Comparison of ENCODE assay signal across 8 cellular contexts in genomic region chr11:47161134-47161854, GRCh38. TPM values are rescaled to one million over a fixed set of nuclear protein-coding genes. Genes with fewer than 3 reads are reported as not detected.
DNase-seq lines count a peak whose midpoint lies in the region; ATAC-seq and TF ChIP-seq lines count a peak whose summit lies in the region.

No MANE protein-coding gene starts in this region.

- peak; percentile 86 for TF ChIP-seq CTCF in retinal pigment epithelial cell (conservative IDR thresholded peaks at IDR 0.05; ENCODE audit: low read depth, low read length)

- intact Hi-C loops in left cardiac atrium (cut with DNase I), result no loop called here

- peak; percentile 71 to 75 for ATAC-seq in left cardiac atrium
- ATAC-seq in HG02763 (IDR thresholded peaks at IDR 0.05; ENCODE audit: unreplicated experiment), result no peak

- no peak overlapping the region for H3K4me3 ChIP-seq in retinal pigment epithelial cell (ENCODE audit: low read length)

- peak; percentile 42 to 46 for DNase-seq in AML-193 (lab: John Stamatoyannopoulos, UW)
- peak; percentile 91 for DNase-seq in GM19240 (ENCODE audit: insufficient read length, low spot score)
- DNase-seq in LoVo (ENCODE audit: low spot score), result peak; percentile 51
- peak; percentile 64 for DNase-seq in SKM-1 (lab: John Stamatoyannopoulos, UW; ENCODE audit: unreplicated experiment)
- DNase-seq in amniotic epithelial cell (ENCODE audit: low read depth), result peak; percentile 61
- peak; percentile 69 for DNase-seq in left cardiac atrium
- no peak for DNase-seq in retinal pigment epithelial cell (ENCODE audit: low read depth)

RNA-seq across cellular contexts. Expression of gene ARFGAP2, which starts 15.4 kb away (rescaled TPM):
- total RNA-seq in left cardiac atrium, result 10 to 100 TPM; 41.4 to 54.4 TPM

RNA-seq across cellular contexts. Expression of gene PACSIN3, which starts 24.9 kb away (rescaled TPM):
- total RNA-seq in left cardiac atrium, result 100 to 1,000 TPM; 108 to 126 TPM

RNA-seq across cellular contexts. Expression of gene DDB2, which starts 53.5 kb away (rescaled TPM):
- 10 to 100 TPM; 10.4 to 10.8 TPM for total RNA-seq in left cardiac atrium
